Comparison of ENCODE assay signal across 23 cellular contexts in genomic region chr9:75687359-75687953, GRCh38.
"Had no signal": no experiment of that assay in that cellular context is flagged by ENCODE, and none has a peak within 500 bp of the region (broad histone marks: within the 10 kb centered on the region; RNA-seq: fewer than 3 reads in every experiment).

No MANE protein-coding gene starts in this region.

- H3K9me2 ChIP-seq: SK-N-SH had no signal

- H3K36me3 ChIP-seq: Peyer's patch had no signal

- ATAC-seq: HepG2, T-cell had no signal

- DNase-seq: IMR-90, Kasumi-1, KG1, NCI-H1092, NCI-H1105 treated with DMSO at 0.1 percent for 48 hours, NCI-H1417 treated with DMSO at 0.1 percent for 48 hours, NCI-H146, NCI-H1694 treated with DMSO at 0.1 percent for 48 hours, NCI-H1930, NCI-H2081, NCI-H2107, NCI-H2227 treated with DMSO at 0.1 percent for 48 hours, NCI-H524 treated with DMSO at 0.1 percent for 48 hours, NCI-H69, NCI-H774, OCI-M1, PC-9, Peyer's patch, SHP77, SK-N-SH, SW 1271, T-cell had no signal

- H2AFZ ChIP-seq: PC-9 had no signal

- H3K9ac ChIP-seq: SK-N-SH had no signal

- H3K4me3 ChIP-seq: PC-9, Peyer's patch had no signal

- H3K27ac ChIP-seq: PC-9, Peyer's patch had no signal

- H3K9me3 ChIP-seq: Peyer's patch, SK-N-SH had no signal

- H3K4me1 ChIP-seq: Peyer's patch had no signal

- H3K27me3 ChIP-seq: Peyer's patch had no signal

- H3K4me2 ChIP-seq: PC-9, SK-N-SH had no signal
